ENCODE assay signal across 17 cellular contexts in the genomic region with DNA sequence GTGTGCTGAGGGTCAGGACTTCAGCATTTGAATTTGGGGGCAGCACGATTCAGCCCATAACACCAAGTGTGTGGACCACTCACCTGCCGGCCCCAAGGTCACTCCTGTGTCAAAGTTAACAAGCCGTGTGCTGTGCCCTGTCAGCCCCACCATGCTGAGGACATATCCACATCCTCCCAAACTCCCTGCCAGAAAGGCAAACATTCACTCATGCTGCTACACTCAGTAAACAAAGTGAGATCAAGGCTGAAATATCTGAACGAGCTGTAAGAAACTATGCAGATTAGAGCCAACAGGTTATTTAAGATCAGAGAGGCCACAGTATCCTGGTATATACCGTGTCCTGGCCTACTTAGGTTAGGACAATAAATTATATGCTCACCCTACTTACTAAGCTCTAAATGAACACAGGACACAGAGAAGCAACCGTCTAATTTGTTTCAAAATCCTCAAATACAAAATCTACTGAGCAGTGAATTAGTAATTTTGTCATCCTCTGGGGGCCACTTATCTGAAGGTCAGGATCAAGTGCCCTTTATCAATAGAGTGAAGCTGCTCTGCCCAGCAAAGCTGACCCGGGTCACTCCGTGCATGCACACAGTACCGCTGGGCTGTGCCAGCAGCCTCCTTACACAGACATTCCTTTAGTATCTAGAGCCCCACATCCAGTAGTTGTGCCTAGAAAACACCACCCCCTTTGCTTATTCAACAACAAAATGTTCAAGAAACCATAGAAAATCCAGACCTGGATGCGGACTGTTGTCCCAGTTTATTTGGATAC. TPM values are rescaled to one million over a fixed set of nuclear protein-coding genes. Genes with fewer than 3 reads are reported as not detected.
A peak's percentile ranks its signal among the peaks of the same experiment; 100 is the strongest.
DNase-seq lines count a peak whose midpoint lies in the region; ATAC-seq and TF ChIP-seq lines count a peak whose summit lies in the region.
"Had no signal": no experiment of that assay in that cellular context is flagged by ENCODE, and none has a peak within 500 bp of the region (broad histone marks: within the 10 kb centered on the region; RNA-seq: fewer than 3 reads in every experiment).

No MANE protein-coding gene starts in this region.

- H3K36me3 ChIP-seq in right atrium auricular region (no peaks in the 10 kb centered on the region), liver (ENCODE audit: control insufficient read depth in 4 of 4, insufficient read depth in 3 of 4, low read depth in 1 of 4, low read length in 3 of 4) (no peaks in the 10 kb centered on the region), endodermal cell (ENCODE audit: control insufficient read depth, insufficient read depth, low read length) (no peaks in the 10 kb centered on the region)

- peaks cover 2% of the 10 kb centered on the region for H3K36me3 Mint-ChIP-seq in endodermal cell (ENCODE audit: low read depth)
- H3K36me3 Mint-ChIP-seq: stimulated activated memory B cell treated with anti-CD40 and anti-IgM and Interleukin-4, amounts not matched to agents 10 μg/mL and 1 μg/mL and 100 μg/mL, for 72 hours had no signal

- no peak for DNase-seq in Right ventricle myocardium inferior (ENCODE audit: missing footprints)
- DNase-seq in right atrium auricular region (ENCODE audit: low spot score) = no peak
- no peak for DNase-seq in stimulated activated naive CD8-positive, alpha-beta T cell treated with anti-CD3 and anti-CD28 coated beads, Interleukin-15, amount 100 ng/mL, for 72 hours
- DNase-seq in endodermal cell = no peak
- no peak for DNase-seq in NCI-H1436 treated with DMSO at 0.1 percent for 48 hours (lab: John Stamatoyannopoulos, UW)
- DNase-seq: activated CD8-positive, alpha-beta T cell treated with anti-CD3 and anti-CD28 coated beads for 36 hours; HCEC 1CT; MM.1S; NCI-H2171 had no signal

- H3K4me3 ChIP-seq in right atrium auricular region = no peak overlapping the region
- no peak overlapping the region for H3K4me3 ChIP-seq in liver (ENCODE audit: low read depth in 1 of 3, low read length in 3 of 3)
- H3K4me3 ChIP-seq in endodermal cell (ENCODE audit: low read length) = no peak overlapping the region
- H3K4me3 ChIP-seq: smooth muscle cell had no signal

- H3K27ac ChIP-seq in right atrium auricular region (no peak overlapping the region), VCaP (peak overlapping the region; percentile 31), liver (ENCODE audit: low read depth in 1 of 2, low read length in 2 of 2) (peak overlapping the region; percentile 43 to 68), endodermal cell (ENCODE audit: low read depth, low read length) (no peak overlapping the region)

- ATAC-seq in Right ventricle myocardium inferior (peak; percentile 56), HG03432 (IDR thresholded peaks at IDR 0.05; ENCODE audit: unreplicated experiment) (no peak)
- ATAC-seq in stimulated activated naive CD8-positive, alpha-beta T cell treated with anti-CD3 and anti-CD28 coated beads, Interleukin-15, amount 100 ng/mL, for 72 hours = no peak
- ATAC-seq: activated CD8-positive, alpha-beta T cell treated with anti-CD3 and anti-CD28 coated beads for 36 hours; SK-N-SH treated with all-trans-retinoic acid at 6 μM for 48 hours; stimulated activated memory B cell treated with anti-CD40 and anti-IgM and Interleukin-4, amounts not matched to agents 10 μg/mL and 1 μg/mL and 100 μg/mL, for 72 hours had no signal

- H3K27me3 Mint-ChIP-seq in stimulated activated naive CD8-positive, alpha-beta T cell treated with anti-CD3 and anti-CD28 coated beads, Interleukin-15, amount 100 ng/mL, for 72 hours = no peaks in the 10 kb centered on the region
- peaks cover 10% of the 10 kb centered on the region for H3K27me3 Mint-ChIP-seq in endodermal cell (ENCODE audit: insufficient read depth)
- H3K27me3 Mint-ChIP-seq: activated CD8-positive, alpha-beta T cell treated with anti-CD3 and anti-CD28 coated beads for 36 hours; stimulated activated memory B cell treated with anti-CD40 and anti-IgM and Interleukin-4, amounts not matched to agents 10 μg/mL and 1 μg/mL and 100 μg/mL, for 72 hours had no signal

- H3K27me3 ChIP-seq in right atrium auricular region (no peaks in the 10 kb centered on the region), liver (ENCODE audit: control insufficient read depth in 4 of 4, insufficient read depth in 4 of 4, low read length in 3 of 4) (no peaks in the 10 kb centered on the region), endodermal cell (ENCODE audit: control insufficient read depth, insufficient read depth, low read length, poor library complexity, severe bottlenecking) (peaks cover 5% of the 10 kb centered on the region)

- intact Hi-C loops in Right ventricle myocardium inferior (cut with DNase I) = no loop called here

- H3K9me3 ChIP-seq in right atrium auricular region (no peaks in the 10 kb centered on the region), liver (ENCODE audit: control insufficient read depth in 4 of 4, low read length in 3 of 4) (no peaks in the 10 kb centered on the region), endodermal cell (ENCODE audit: control insufficient read depth, low read length) (peaks cover 9% of the 10 kb centered on the region)

- H3K27ac Mint-ChIP-seq in stimulated activated naive CD8-positive, alpha-beta T cell treated with anti-CD3 and anti-CD28 coated beads, Interleukin-15, amount 100 ng/mL, for 72 hours = no peak overlapping the region
- no peak overlapping the region for H3K27ac Mint-ChIP-seq in endodermal cell
- H3K27ac Mint-ChIP-seq: activated CD8-positive, alpha-beta T cell treated with anti-CD3 and anti-CD28 coated beads for 36 hours; activated T-helper 1 cell treated with anti-CD3 and anti-CD28 coated beads, Interleukin-12 subunit alpha, Interleukin-12 subunit beta, Interleukin-2, Interleukin-4 antibody, amounts not matched to agents 30 ng/mL and 10 ng/mL and 1 ng/mL, durations not matched to agents 14 hours and 24 hours and 36 hours; stimulated activated memory B cell treated with anti-CD40 and anti-IgM and Interleukin-4, amounts not matched to agents 10 μg/mL and 1 μg/mL and 100 μg/mL, for 72 hours had no signal

- H3K4me3 Mint-ChIP-seq in stimulated activated naive CD8-positive, alpha-beta T cell treated with anti-CD3 and anti-CD28 coated beads, Interleukin-15, amount 100 ng/mL, for 72 hours = no peak overlapping the region
- H3K4me3 Mint-ChIP-seq in endodermal cell = no peak overlapping the region
- H3K4me3 Mint-ChIP-seq: activated CD8-positive, alpha-beta T cell treated with anti-CD3 and anti-CD28 coated beads for 36 hours; activated T-helper 1 cell treated with anti-CD3 and anti-CD28 coated beads, Interleukin-12 subunit alpha, Interleukin-12 subunit beta, Interleukin-2, Interleukin-4 antibody, amounts not matched to agents 30 ng/mL and 10 ng/mL and 1 ng/mL, durations not matched to agents 14 hours and 24 hours and 36 hours; stimulated activated memory B cell treated with anti-CD40 and anti-IgM and Interleukin-4, amounts not matched to agents 10 μg/mL and 1 μg/mL and 100 μg/mL, for 72 hours had no signal

- H3K9me3 Mint-ChIP-seq in stimulated activated naive CD8-positive, alpha-beta T cell treated with anti-CD3 and anti-CD28 coated beads, Interleukin-15, amount 100 ng/mL, for 72 hours = no peaks in the 10 kb centered on the region
- peaks cover 13% of the 10 kb centered on the region for H3K9me3 Mint-ChIP-seq in endodermal cell
- H3K9me3 Mint-ChIP-seq: activated T-helper 1 cell treated with anti-CD3 and anti-CD28 coated beads, Interleukin-12 subunit alpha, Interleukin-12 subunit beta, Interleukin-2, Interleukin-4 antibody, amounts not matched to agents 30 ng/mL and 10 ng/mL and 1 ng/mL, durations not matched to agents 14 hours and 24 hours and 36 hours had no signal

- peak in 1 of 2 donors; percentile 31 for TF ChIP-seq RAD21 in liver (IDR thresholded peaks at IDR 0.05)

- H3K9ac ChIP-seq in liver (ENCODE audit: low read depth in 1 of 2, low read length in 2 of 2) (no peak overlapping the region), endodermal cell (ENCODE audit: extremely low read depth, low read length, poor library complexity, severe bottlenecking) (no peak overlapping the region)

- WGBS in liver = 29% methylated on average over 10 of the region's 10 CpGs
- 93 to 97% methylated on average over 3 to 10 of the region's 10 CpGs for WGBS in endodermal cell (ENCODE audit: insufficient coverage in 1 of 2, insufficient read length in 1 of 2), 2 experiments

- no peak for TF ChIP-seq CTCF in right atrium auricular region (IDR thresholded peaks at IDR 0.05)
- TF ChIP-seq CTCF in VCaP (conservative IDR thresholded peaks at IDR 0.05) = no peak
- no peak for TF ChIP-seq CTCF in liver (IDR thresholded peaks at IDR 0.05; ENCODE audit: low read depth, low read length, missing input control)
- TF ChIP-seq CTCF in endodermal cell (conservative IDR thresholded peaks at IDR 0.05) = no peak

- H3K4me1 ChIP-seq in right atrium auricular region (peaks cover 0 to 20% of the 10 kb centered on the region in 2 donors), liver (ENCODE audit: control insufficient read depth in 4 of 4, insufficient read depth in 4 of 4, low read length in 3 of 4) (peaks cover 7 to 34% (median 27%) of the 10 kb centered on the region in 4 donors), endodermal cell (ENCODE audit: control insufficient read depth, insufficient read depth, low read length) (no peaks in the 10 kb centered on the region)

- peaks cover 48% of the 10 kb centered on the region for H3K4me1 Mint-ChIP-seq in stimulated activated naive CD8-positive, alpha-beta T cell treated with anti-CD3 and anti-CD28 coated beads, Interleukin-15, amount 100 ng/mL, for 72 hours
- peaks cover 52% of the 10 kb centered on the region for H3K4me1 Mint-ChIP-seq in endodermal cell

TF ChIP-seq in liver, 16 proteins besides CTCF, POLR2A, EP300 and RAD21 (continues in another document):
- TF ChIP-seq FOXA1 (IDR thresholded peaks at IDR 0.05) = peak; percentile 52
- TF ChIP-seq, protein P1, sequence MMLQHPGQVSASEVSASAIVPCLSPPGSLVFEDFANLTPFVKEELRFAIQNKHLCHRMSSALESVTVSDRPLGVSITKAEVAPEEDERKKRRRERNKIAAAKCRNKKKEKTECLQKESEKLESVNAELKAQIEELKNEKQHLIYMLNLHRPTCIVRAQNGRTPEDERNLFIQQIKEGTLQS (IDR thresholded peaks at IDR 0.05) = no peak
- TF ChIP-seq EGR1 (IDR thresholded peaks at IDR 0.05; ENCODE audit: low read depth in 2 of 2) = no peak

RNA-seq across cellular contexts. Expression of a gene that starts 28.2 kb away (rescaled TPM):
- total RNA-seq in Right ventricle myocardium inferior (197 TPM), right atrium auricular region (100 to 1,000 TPM; 102 to 180 TPM), liver (1 to 10 TPM in 1 of 2 donors, under 1 TPM in 1; 0.70 to 5.4 TPM), endodermal cell (1 to 10 TPM; 4.1 to 4.3 TPM)
- polyA plus RNA-seq in liver = 10 to 100 TPM in 1 of 2 donors, 1 to 10 TPM in 1; 3.0 to 28.1 TPM
- 1.4 TPM for polyA plus RNA-seq in endodermal cell (2013, experiment 1 of 2)
- 1.2 TPM for polyA plus RNA-seq in endodermal cell (2013, experiment 2 of 2)
- polyA plus RNA-seq: endothelial cell of umbilical vein had no signal

Comparison
In these comparisons a context has a peak if more than half of its experiments do, and no peak if none do; other contexts are left out.
1. H3K27ac ChIP-seq: peak in VCaP (single experiment) and liver (2 of 2); none in right atrium auricular region (0 of 2) and endodermal cell (single experiment).
2. RNA of a gene that starts 28.2 kb away (total RNA-seq): 197 TPM in Right ventricle myocardium inferior (single experiment) and 102 to 180 TPM in right atrium auricular region; 0.70 to 5.4 TPM in liver and 4.1 to 4.3 TPM in endodermal cell; every median in the first group is over 10 times any median in the second.